ENCODE assay signal across 9 cellular contexts in the genomic region with DNA sequence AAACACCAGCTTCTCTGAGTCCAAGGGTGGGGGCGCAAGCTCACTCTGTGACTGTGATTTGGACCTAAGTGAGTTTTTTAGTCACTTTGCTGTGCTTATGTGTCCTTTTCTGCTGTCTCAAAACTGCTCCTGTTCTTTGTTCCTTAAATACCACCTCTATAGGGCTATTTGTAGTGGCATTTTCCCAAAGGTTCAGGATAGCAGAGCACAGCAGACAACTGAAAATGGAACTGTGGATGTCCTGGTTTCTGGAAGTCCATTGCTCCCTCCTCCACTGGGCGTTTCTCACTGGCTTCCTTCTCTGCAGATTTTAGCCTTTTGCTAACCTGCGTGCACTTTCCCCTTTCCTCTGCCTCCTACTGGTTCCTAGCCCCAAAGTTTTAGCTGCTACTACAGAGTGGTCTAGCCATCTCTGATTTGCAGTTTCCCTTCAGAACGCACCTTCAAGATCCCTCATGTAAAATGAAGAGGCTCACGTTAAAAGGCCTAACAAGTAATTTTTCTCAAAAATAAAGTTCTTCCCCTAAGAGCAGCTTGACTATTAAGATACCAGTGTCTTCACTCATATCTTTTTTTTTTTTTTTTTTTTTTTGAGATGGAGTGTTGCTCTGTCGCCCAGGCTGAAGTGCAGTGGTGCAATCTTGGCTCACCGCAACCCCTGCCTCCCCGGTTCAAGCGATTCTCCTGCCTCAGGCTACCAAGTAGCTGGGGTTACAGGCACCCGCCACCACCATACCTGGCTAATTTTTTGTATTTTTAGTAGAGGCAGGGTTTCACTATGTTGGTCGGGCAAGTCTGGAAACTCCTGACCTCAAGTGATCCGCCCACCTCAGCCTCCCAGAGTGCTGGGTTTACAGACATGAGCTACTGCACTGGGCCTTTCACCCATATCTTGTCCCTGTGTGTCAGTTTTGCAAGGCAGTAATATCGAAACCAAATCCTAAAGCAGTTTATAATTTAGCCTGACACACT. TPM values are rescaled to one million over a fixed set of nuclear protein-coding genes. Genes with fewer than 3 reads are reported as not detected.
DNase-seq lines count a peak whose midpoint lies in the region; ATAC-seq and TF ChIP-seq lines count a peak whose summit lies in the region.
"Had no signal": no experiment of that assay in that cellular context is flagged by ENCODE, and none has a peak within 500 bp of the region (broad histone marks: within the 10 kb centered on the region; RNA-seq: fewer than 3 reads in every experiment).

No MANE protein-coding gene starts in this region.

- WGBS in psoas muscle, 3 donors, result 91 to 93% (median 93%) methylated on average over 13 of the region's 13 CpGs

- ATAC-seq in GM18909 (IDR thresholded peaks at IDR 0.05; ENCODE audit: poor library complexity, unreplicated experiment) (peak; percentile 98), HG02610 (IDR thresholded peaks at IDR 0.05; ENCODE audit: unreplicated experiment) (peak; percentile 96), SK-N-SH treated with all-trans-retinoic acid at 6 μM for 48 hours (peak; percentile 26), psoas muscle (no peak)

- H3K4me1 ChIP-seq in psoas muscle, result peaks cover 26% of the 10 kb centered on the region

- DNase-seq in posterior vena cava (ENCODE audit: low spot score) (peak; percentile 17), NCI-H748 (lab: John Stamatoyannopoulos, UW; ENCODE audit: unreplicated experiment) (no peak), psoas muscle (no peak), nucleus accumbens (lab: John Stamatoyannopoulos, UW) (no peak), DMS79 (lab: John Stamatoyannopoulos, UW) (no peak)

- no peaks in the 10 kb centered on the region for H3K27me3 ChIP-seq in psoas muscle (ENCODE audit: insufficient read depth in 3 of 3, low read length in 2 of 3)

- no peaks in the 10 kb centered on the region for H3K9me3 ChIP-seq in psoas muscle

- no peak for TF ChIP-seq CTCF in psoas muscle (IDR thresholded peaks at IDR 0.05)

- peaks cover 0 to 29% of the 10 kb centered on the region in 2 donors for H3K36me3 ChIP-seq in psoas muscle (ENCODE audit: insufficient read depth in 1 of 2, low read depth in 1 of 2)

- no peak overlapping the region for H3K27ac ChIP-seq in psoas muscle
- H3K27ac ChIP-seq: HL-60 had no signal

- intact Hi-C loops in posterior vena cava (cut with DNase I), result no loop called here
- intact Hi-C loops in psoas muscle (cut with DNase I), result loop anchor here in 1 of 2 donors (10.0 kb wide), 1 partner anchor 60 kb away; a partner anchor contains a TSS

- no peak overlapping the region for H3K4me3 ChIP-seq in psoas muscle

TF ChIP-seq in SK-N-SH treated with all-trans-retinoic acid at 6 μM for 48 hours, 23 proteins besides CTCF, POLR2A, EP300 and RAD21:
- TF ChIP-seq TCF4 (CRISPR knock-in tag; IDR thresholded peaks at IDR 0.05; ENCODE audit: borderline replicate concordance), result no peak
- TF ChIP-seq PPARA (CRISPR knock-in tag; IDR thresholded peaks at IDR 0.05; ENCODE audit: borderline replicate concordance), result no peak
- TF ChIP-seq BACH2 (CRISPR knock-in tag; IDR thresholded peaks at IDR 0.05; ENCODE audit: borderline replicate concordance), result no peak
- no peak for TF ChIP-seq ZC3H10 (CRISPR knock-in tag; IDR thresholded peaks at IDR 0.05)
- no peak for TF ChIP-seq ZNF565 (CRISPR knock-in tag; conservative IDR thresholded peaks at IDR 0.05; ENCODE audit: low read depth)
- TF ChIP-seq, protein P1, sequence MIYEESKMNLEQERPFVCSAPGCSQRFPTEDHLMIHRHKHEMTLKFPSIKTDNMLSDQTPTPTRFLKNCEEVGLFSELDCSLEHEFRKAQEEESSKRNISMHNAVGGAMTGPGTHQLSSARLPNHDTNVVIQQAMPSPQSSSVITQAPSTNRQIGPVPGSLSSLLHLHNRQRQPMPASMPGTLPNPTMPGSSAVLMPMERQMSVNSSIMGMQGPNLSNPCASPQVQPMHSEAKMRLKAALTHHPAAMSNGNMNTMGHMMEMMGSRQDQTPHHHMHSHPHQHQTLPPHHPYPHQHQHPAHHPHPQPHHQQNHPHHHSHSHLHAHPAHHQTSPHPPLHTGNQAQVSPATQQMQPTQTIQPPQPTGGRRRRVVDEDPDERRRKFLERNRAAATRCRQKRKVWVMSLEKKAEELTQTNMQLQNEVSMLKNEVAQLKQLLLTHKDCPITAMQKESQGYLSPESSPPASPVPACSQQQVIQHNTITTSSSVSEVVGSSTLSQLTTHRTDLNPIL (CRISPR knock-in tag; IDR thresholded peaks at IDR 0.05; ENCODE audit: low read depth), result no peak
- no peak for TF ChIP-seq ISL1 (CRISPR knock-in tag; IDR thresholded peaks at IDR 0.05)
- TF ChIP-seq OSR1 (CRISPR knock-in tag; IDR thresholded peaks at IDR 0.05), result no peak
- no peak for TF ChIP-seq CSDC2 (CRISPR knock-in tag; IDR thresholded peaks at IDR 0.05)

RNA-seq across cellular contexts. Expression of a gene that starts 25.8 kb away (rescaled TPM):
- total RNA-seq in posterior vena cava (10 to 100 TPM; 54.2 to 63.0 TPM), psoas muscle (10 to 100 TPM; 35.8 to 50.9 (median 40.2) TPM)
- 10 to 100 TPM; 36.1 to 52.9 (median 49.7) TPM for polyA plus RNA-seq in psoas muscle

RNA-seq across cellular contexts. Expression of a gene that starts 55.0 kb away (rescaled TPM):
- total RNA-seq in posterior vena cava, result 10 to 100 TPM; 29.0 to 29.6 TPM
- 10 to 100 TPM; 41.5 to 60.7 (median 53.9) TPM for total RNA-seq in psoas muscle
- 10 to 100 TPM; 60.5 to 74.9 (median 74.6) TPM for polyA plus RNA-seq in psoas muscle

Comparison
In these comparisons a context has a peak if more than half of its experiments do, and no peak if none do; other contexts are left out.
1. ATAC-seq: peak in GM18909 (single experiment), HG02610 (single experiment) and SK-N-SH treated with all-trans-retinoic acid at 6 μM for 48 hours (single experiment); none in psoas muscle (0 of 4).